In genomic region chr1:91476538-91477217, GRCh38 we compare ENCODE assay signal across 23 cellular contexts. TPM values are rescaled to one million over a fixed set of nuclear protein-coding genes. Genes with fewer than 3 reads are reported as not detected.
DNase-seq lines count a peak whose midpoint lies in the region; ATAC-seq, FAIRE-seq and TF ChIP-seq lines count a peak whose summit lies in the region.
"Had no signal": no experiment of that assay in that cellular context is flagged by ENCODE, and none has a peak within 500 bp of the region (broad histone marks: within the 10 kb centered on the region; RNA-seq: fewer than 3 reads in every experiment).

No MANE protein-coding gene starts in this region.

- no peak overlapping the region for H3K14ac ChIP-seq in H1 (ENCODE audit: insufficient read length)

- H3K4me1 Mint-ChIP-seq in GM23338 = no peaks in the 10 kb centered on the region
- H3K4me1 Mint-ChIP-seq: IgD-negative memory B cell had no signal

- FAIRE-seq in H1 (lab: Jason Lieb, UNC) = no peak
- FAIRE-seq: D721Med, HTR-8/SVneo, RCC 7860 had no signal

- no peak overlapping the region for H3K56ac ChIP-seq in H1 (replicated peaks; ENCODE audit: insufficient read length, low read depth, low read length)

- peak in 1 of 2 experiments; percentile 19; a peak in 2 of 4 replicates for TF ChIP-seq RAD21 in H1 (IDR thresholded peaks at IDR 0.05 in 1 of 2, conservative IDR thresholded peaks at IDR 0.05 in 1 of 2; ENCODE audit: low read depth in 2 of 2, low read length in 2 of 2)

- H3K79me2 ChIP-seq in GM23338 (replicated peaks; ENCODE audit: insufficient read depth) (no peaks in the 10 kb centered on the region), H1 (ENCODE audit: control insufficient read depth in 1 of 2, insufficient read depth in 2 of 2, low read length in 2 of 2) (no peaks in the 10 kb centered on the region)

- H3K27me3 ChIP-seq in GM23338 (ENCODE audit: insufficient read depth) (no peaks in the 10 kb centered on the region), H1 (replicated peaks in 1 of 4; ENCODE audit: control insufficient read depth in 3 of 4, extremely low read depth in 1 of 4, insufficient read depth in 3 of 4, low read length in 3 of 4) (no peaks in the 10 kb centered on the region), left ventricle myocardium inferior (ENCODE audit: low read depth) (peaks cover 2% of the 10 kb centered on the region), H7 (ENCODE audit: control insufficient read depth, insufficient read depth, low read length) (no peaks in the 10 kb centered on the region; the same call in 1 of the 2 replicates)
- H3K27me3 ChIP-seq: MG63 had no signal

- H4K91ac ChIP-seq in H1 (replicated peaks; ENCODE audit: insufficient read length, low read length) = no peak overlapping the region

- no peak for TF ChIP-seq EP300 in H1 (IDR thresholded peaks at IDR 0.05; ENCODE audit: borderline replicate concordance in 1 of 2, low read depth in 2 of 2, low read length in 2 of 2)

- 82% methylated on average over 2 of the region's 2 CpGs; no CpG with 5 or more reads in 1 of the 2 experiments for WGBS in H1 (ENCODE audit: extremely low coverage in 1 of 2, insufficient coverage in 1 of 2, insufficient read length in 1 of 2, insufficient replicate concordance in 2 of 2, low coverage in 1 of 2, low lambda C conversion rate in 2 of 2, missing lambda C conversion rate in 1 of 2), 2 experiments

- DNase-seq in GM23338 (ENCODE audit: low spot score) (peak; percentile 25), H1 (ENCODE audit: low read depth in 1 of 2, low spot score in 2 of 2) (no peak), left ventricle myocardium inferior (no peak), mucosa of descending colon (no peak), NCI-H1092 (lab: John Stamatoyannopoulos, UW) (no peak), H7 (no peak), NCI-H2171 treated with DMSO at 0.1 percent for 48 hours (lab: John Stamatoyannopoulos, UW) (no peak)
- DNase-seq: AML-193; Kasumi-1; MG63; NCI-H1092 treated with DMSO at 0.1 percent for 48 hours; NCI-H2081; NCI-H510A; NCI-H748 treated with DMSO at 0.1 percent for 48 hours; NK-92 treated with Interleukin-12 subunit alpha and Interleukin-12 subunit beta, amount 100 ng/mL, for 24 hours; SHP77 had no signal

- no peak overlapping the region for H2AK5ac ChIP-seq in H1 (ENCODE audit: low read depth, low read length)

- no peak overlapping the region for H3K23ac ChIP-seq in H1 (ENCODE audit: insufficient read length)

- intact Hi-C loops in left ventricle myocardium inferior (cut with micrococcal nuclease) = no loop called here
- intact Hi-C loops in mucosa of descending colon (cut with DNase I, micrococcal nuclease) = no loop called here

- CTCF ChIA-PET in H1 (lab: Charles Lee; ENCODE audit: partially characterized antibody) = interaction anchor here (2.3 kb wide), 1 partner anchor 12 kb away, joined by 8 read pairs; no protein-coding TSS in a partner anchor

- H3K9ac ChIP-seq in H1 (replicated peaks in 1 of 4; ENCODE audit: extremely low read depth in 1 of 4, low read depth in 3 of 4, low read length in 3 of 4) = no peak overlapping the region

- H3K4me3 ChIP-seq in GM23338 = no peak overlapping the region
- H3K4me3 ChIP-seq in H1 (ENCODE audit: extremely low read depth in 1 of 4, insufficient read depth in 2 of 4, low read depth in 3 of 4, low read length in 4 of 4) = no peak overlapping the region
- no peak overlapping the region for H3K4me3 ChIP-seq in left ventricle myocardium inferior
- no peak overlapping the region for H3K4me3 ChIP-seq in mucosa of descending colon
- no peak overlapping the region for H3K4me3 ChIP-seq in H7 (ENCODE audit: insufficient read depth, low read depth, low read length)
- H3K4me3 ChIP-seq: HAP-1, MG63, SK-N-MC had no signal

- H4K8ac ChIP-seq in H1 (ENCODE audit: extremely low read depth, insufficient read depth, low read length) = no peak overlapping the region

- H4K5ac ChIP-seq in H1 (ENCODE audit: insufficient read length, low read depth, low read length) = no peak overlapping the region

- no peak overlapping the region for H3K27ac Mint-ChIP-seq in GM23338
- H3K27ac Mint-ChIP-seq: IgD-negative memory B cell had no signal

- ATAC-seq in GM23338 = peak; percentile 57
- peak; percentile 34 for ATAC-seq in mucosa of descending colon

- H3K18ac ChIP-seq in H1 (ENCODE audit: extremely low read depth, low read length) = no peak overlapping the region

- H3K4me3 Mint-ChIP-seq in GM23338 = no peak overlapping the region
- H3K4me3 Mint-ChIP-seq: IgD-negative memory B cell had no signal

- H3K9me3 ChIP-seq in H1 (ENCODE audit: insufficient read depth in 2 of 2, low read depth in 1 of 2, low read length in 1 of 2) (no peaks in the 10 kb centered on the region), left ventricle myocardium inferior (replicated peaks) (no peaks in the 10 kb centered on the region), mucosa of descending colon (no peaks in the 10 kb centered on the region)
- H3K9me3 ChIP-seq: HAP-1, MG63 had no signal

- no peak overlapping the region for H2BK12ac ChIP-seq in H1 (ENCODE audit: low read depth, low read length)

- H2BK5ac ChIP-seq in H1 (ENCODE audit: low read depth, low read length) = no peak overlapping the region

- POLR2A ChIA-PET in H1 (lab: Charles Lee; ENCODE audit: partially characterized antibody) = no interaction called here

- no peaks in the 10 kb centered on the region for H3K9me3 Mint-ChIP-seq in GM23338
- H3K9me3 Mint-ChIP-seq: IgD-negative memory B cell had no signal

- H3K4ac ChIP-seq in H1 (replicated peaks; ENCODE audit: insufficient read length, low read depth, low read length) = no peak overlapping the region

- no peak overlapping the region for H2BK20ac ChIP-seq in H1 (ENCODE audit: low read length)

- H3K23me2 ChIP-seq in H1 (ENCODE audit: low read depth, low read length) = no peaks in the 10 kb centered on the region

- H3K27ac ChIP-seq in GM23338 (ENCODE audit: low read depth) (no peak overlapping the region), H1 (ENCODE audit: low read depth, low read length) (no peak overlapping the region), left ventricle myocardium inferior (replicated peaks) (peak overlapping the region; percentile 35)
- H3K27ac ChIP-seq: C4-2B, SK-N-MC had no signal

- no peak overlapping the region for H2BK15ac ChIP-seq in H1 (ENCODE audit: low read length)

- H3K4me2 ChIP-seq in GM23338 (no peak overlapping the region), H1 (ENCODE audit: insufficient read depth in 1 of 2, low read depth in 2 of 2, low read length in 2 of 2) (no peak overlapping the region)

- no peak overlapping the region for H2BK120ac ChIP-seq in H1 (replicated peaks; ENCODE audit: low read depth, low read length)

- no peaks in the 10 kb centered on the region for H3K36me3 Mint-ChIP-seq in GM23338 (ENCODE audit: low read depth)
- H3K36me3 Mint-ChIP-seq: IgD-negative memory B cell had no signal

- H3K79me1 ChIP-seq in H1 (ENCODE audit: low read depth, low read length) = no peaks in the 10 kb centered on the region

- no peak for TF ChIP-seq POLR2A in H1 (IDR thresholded peaks at IDR 0.05; ENCODE audit: control extremely low read depth in 1 of 2, low read depth in 2 of 2, low read length in 2 of 2)

- H3K9me2 ChIP-seq in GM23338 (ENCODE audit: insufficient read depth) = no peaks in the 10 kb centered on the region

- H3K4me1 ChIP-seq in GM23338 (ENCODE audit: insufficient read depth) (no peaks in the 10 kb centered on the region), H1 (replicated peaks in 1 of 4; ENCODE audit: control insufficient read depth in 3 of 4, insufficient read depth in 4 of 4, low read length in 3 of 4) (no peaks in the 10 kb centered on the region), left ventricle myocardium inferior (peaks cover 11% of the 10 kb centered on the region), mucosa of descending colon (ENCODE audit: low read depth) (no peaks in the 10 kb centered on the region)
- H3K4me1 ChIP-seq: HAP-1 had no signal

- peak in 1 of 2 experiments; percentile 50; a peak in 3 of 4 replicates for TF ChIP-seq CTCF in GM23338 (conservative IDR thresholded peaks at IDR 0.05; ENCODE audit: low read depth in 2 of 2)
- TF ChIP-seq CTCF in H1 (IDR thresholded peaks at IDR 0.05; ENCODE audit: control extremely low read depth in 1 of 3, insufficient read depth in 1 of 3, low read depth in 1 of 3, low read length in 3 of 3) = peak in 1 of 3 experiments; percentile 22; a peak in 2 of 4 replicates
- no peak for TF ChIP-seq CTCF in left ventricle myocardium inferior (IDR thresholded peaks at IDR 0.05; ENCODE audit: borderline replicate concordance)
- TF ChIP-seq CTCF in mucosa of descending colon (IDR thresholded peaks at IDR 0.05) = no peak

- no peaks in the 10 kb centered on the region for H3F3A ChIP-seq in GM23338 (replicated peaks; ENCODE audit: low read depth)

- H2AFZ ChIP-seq in GM23338 (no peak overlapping the region; the same call in 1 of the 2 replicates), H1 (ENCODE audit: low read length) (0 out of 2 replicates have a peak overlapping the region, but pooled peaks have one; percentile 18)

- H3K36me3 ChIP-seq in GM23338 (ENCODE audit: insufficient read depth) = no peaks in the 10 kb centered on the region
- no peaks in the 10 kb centered on the region for H3K36me3 ChIP-seq in H1 (ENCODE audit: control insufficient read depth in 2 of 4, insufficient read depth in 4 of 4, low read length in 3 of 4)
- no peaks in the 10 kb centered on the region for H3K36me3 ChIP-seq in left ventricle myocardium inferior
- H3K36me3 ChIP-seq in mucosa of descending colon (ENCODE audit: low read depth) = no peaks in the 10 kb centered on the region
- no peaks in the 10 kb centered on the region for H3K36me3 ChIP-seq in H7 (replicated peaks; ENCODE audit: control insufficient read depth, insufficient read depth, low read length)
- H3K36me3 ChIP-seq: HAP-1, MG63 had no signal

- H3K27me3 Mint-ChIP-seq in GM23338 (ENCODE audit: insufficient read depth, low read depth, poor library complexity) = no peaks in the 10 kb centered on the region
- H3K27me3 Mint-ChIP-seq: IgD-negative memory B cell had no signal

- H4K20me1 ChIP-seq in GM23338 (replicated peaks; ENCODE audit: insufficient read depth) (no peaks in the 10 kb centered on the region), H1 (replicated peaks in 1 of 2; ENCODE audit: control insufficient read depth in 1 of 2, insufficient read depth in 2 of 2, low read length in 2 of 2) (no peaks in the 10 kb centered on the region)

RNA-seq across cellular contexts. Expression of gene CDC7, which starts 24.0 kb away (rescaled TPM):
- 43.3 and 44.0 TPM in 2 replicates for total RNA-seq in GM23338 (2014; rRNA removed; shearing (Covaris generic))
- polyA plus RNA-seq in GM23338 (2016; fragmentation: Nextera tagmentation; extraction: Ambion mirVana) (19.0 and 26.6 TPM in 2 replicates), H1 (2011; rRNA removed) (7.7 and 12.2 TPM in 2 replicates)
- 34.4 and 36.4 TPM in 2 replicates for total RNA-seq in H1 (2021; fragmentation: NEBNext Ultra II Directional; extraction: Animal tissue kit (Norgen Biotek cat#: 25700))
- polyA plus RNA-seq in H1 (2011; cell fraction: cytosol; rRNA removed) = 20.2 TPM
- 16.7 TPM for polyA plus RNA-seq in H1 (2011; cell fraction: nucleus; rRNA removed)
- polyA plus RNA-seq in H1 (2012, experiment 1 of 2) = 18.4 to 31.0 TPM (median 25.6 TPM) in 4 replicates
- polyA plus RNA-seq in H1 (2012, experiment 2 of 2) = 1.8 TPM
- 23.8 TPM for polyA plus RNA-seq in H1 (2013, experiment 1 of 2)
- polyA plus RNA-seq in H1 (2013, experiment 2 of 2) = 25.8 TPM
- polyA minus RNA-seq in H1 (2011; rRNA and poly(A)+ RNA removed) = 27.0 and 51.1 TPM in 2 replicates
- polyA minus RNA-seq in H1 (2011; cell fraction: cytosol; rRNA and poly(A)+ RNA removed) = 36.6 TPM
- 24.2 TPM for polyA minus RNA-seq in H1 (2011; cell fraction: nucleus; rRNA and poly(A)+ RNA removed)
- total RNA-seq in left ventricle myocardium inferior (0.60 TPM), mucosa of descending colon (1 to 10 TPM; 3.6 to 5.0 (median 3.9) TPM)
- total RNA-seq in H7 (2014; rRNA removed; shearing (Covaris generic)) = 59.0 and 74.2 TPM in 2 replicates
